In the genomic region with DNA sequence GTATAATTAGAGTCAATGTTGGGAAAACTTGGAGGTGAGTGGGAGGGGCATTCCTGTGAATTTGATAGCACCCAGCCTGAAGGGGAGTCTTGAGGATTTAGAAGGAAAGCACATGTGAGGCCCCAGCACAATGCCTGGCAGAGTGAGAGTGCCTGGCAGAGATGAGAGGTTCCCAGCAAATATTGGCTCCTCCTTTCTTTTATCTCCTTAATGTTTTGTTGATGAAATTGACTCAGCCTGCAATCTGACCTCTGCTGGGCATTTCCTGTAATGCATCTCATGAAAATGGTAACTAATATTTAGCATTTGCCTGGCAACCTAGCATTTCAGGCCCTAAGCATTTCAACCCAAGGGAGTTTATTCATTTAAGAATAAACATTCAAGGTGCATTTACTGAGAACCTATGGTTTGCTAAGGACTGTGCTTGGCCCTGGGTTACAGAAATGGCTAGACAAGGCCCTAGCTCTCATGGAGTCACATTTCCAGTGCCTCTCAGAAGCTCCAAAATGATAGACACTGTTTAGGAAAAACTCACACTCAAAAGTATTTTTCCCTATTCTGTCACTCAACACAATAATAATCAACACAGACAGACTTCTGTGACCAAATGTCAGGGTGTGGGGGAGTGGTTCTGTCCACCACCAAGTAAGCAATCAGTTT, we compare ENCODE assay signal across 8 cellular contexts. TPM values are rescaled to one million over a fixed set of nuclear protein-coding genes. Genes with fewer than 3 reads are reported as not detected.
DNase-seq lines count a peak whose midpoint lies in the region; ATAC-seq and TF ChIP-seq lines count a peak whose summit lies in the region.

No MANE protein-coding gene starts in this region.

- H3K4me3 Mint-ChIP-seq in CD8-positive, alpha-beta memory T cell, result no peak overlapping the region

- H3K18ac ChIP-seq in neuronal stem cell (ENCODE audit: low read length), result no peak overlapping the region

- no peak overlapping the region for H3K27ac Mint-ChIP-seq in CD8-positive, alpha-beta memory T cell

- H3K23ac ChIP-seq in neuronal stem cell (ENCODE audit: low read depth, low read length, poor library complexity), result no peak overlapping the region

- peak overlapping the region; percentile 59 for H2AFZ ChIP-seq in neuronal stem cell (ENCODE audit: low read length)

- no peak overlapping the region for H3K14ac ChIP-seq in neuronal stem cell (ENCODE audit: low read length)

- H4K8ac ChIP-seq in neuronal stem cell (ENCODE audit: low read depth, low read length), result no peak overlapping the region

- H3K27ac ChIP-seq in CD8-positive, alpha-beta memory T cell (ENCODE audit: low read depth, low read length), result no peak overlapping the region
- H3K27ac ChIP-seq in neuronal stem cell (replicated peaks; ENCODE audit: low read length), result no peak overlapping the region

- H3K27me3 ChIP-seq in CD8-positive, alpha-beta memory T cell (ENCODE audit: insufficient read depth, low read length, poor library complexity, severe bottlenecking), result no peaks in the 10 kb centered on the region
- no peaks in the 10 kb centered on the region for H3K27me3 ChIP-seq in HAP-1 (ENCODE audit: low read depth)
- no peaks in the 10 kb centered on the region for H3K27me3 ChIP-seq in neuronal stem cell (ENCODE audit: control insufficient read depth in 3 of 3, insufficient read depth in 3 of 3, low read depth in 1 of 3, low read length in 3 of 3)

- DNase-seq in CD8-positive, alpha-beta memory T cell, result peak in 4 of 5 donors; percentile 9 to 37 (median 28)
- DNase-seq in HAP-1 (ENCODE audit: low spot score in 2 of 2) (peak; percentile 54 to 66), NCI-H774 (lab: John Stamatoyannopoulos, UW) (peak; percentile 0), activated T-cell treated with anti-CD3 and anti-CD28 coated beads for 48 hours (ENCODE audit: low read depth) (peak; percentile 7), fibroblast of pulmonary artery (ENCODE audit: low read depth) (peak; percentile 84), neuronal stem cell (ENCODE audit: low spot score) (peak; percentile 33), NCI-H1930 (lab: John Stamatoyannopoulos, UW) (no peak)

- CTCF ChIA-PET in CD8-positive, alpha-beta memory T cell (lab: Charles Lee), result interaction anchor here (0.8 to 2.7 kb wide), 10 partner anchors 10 to 238 kb away, joined by 3 to 16 read pairs (median 4); a partner anchor contains a TSS

- POLR2A ChIA-PET in CD8-positive, alpha-beta memory T cell (lab: Charles Lee), result interaction anchor here (0.6 kb wide), 1 partner anchor 82 kb away, joined by 3 read pairs; a partner anchor contains a TSS

- TF ChIP-seq CTCF in fibroblast of pulmonary artery (IDR thresholded peaks at IDR 0.05; ENCODE audit: low read length, missing control alignments), result peak; percentile 76

- no peak overlapping the region for H3K4me2 ChIP-seq in neuronal stem cell (ENCODE audit: insufficient read depth, low read length, poor library complexity, severe bottlenecking)

- H3K36me3 Mint-ChIP-seq in CD8-positive, alpha-beta memory T cell, result peaks cover 7 to 38% (median 15%) of the 10 kb centered on the region in 3 donors

- H2BK5ac ChIP-seq in neuronal stem cell (ENCODE audit: low read length), result no peak overlapping the region

- no peak overlapping the region for H2BK15ac ChIP-seq in neuronal stem cell (ENCODE audit: low read length)

- H3K9me3 Mint-ChIP-seq in CD8-positive, alpha-beta memory T cell, result no peaks in the 10 kb centered on the region

- H2BK120ac ChIP-seq in neuronal stem cell (ENCODE audit: low read depth, low read length), result no peak overlapping the region

- H2AK5ac ChIP-seq in neuronal stem cell (ENCODE audit: low read depth, low read length), result no peak overlapping the region

- H2BK12ac ChIP-seq in neuronal stem cell (ENCODE audit: low read length), result no peak overlapping the region

- peaks cover 0 to 7% (median 3%) of the 10 kb centered on the region in 3 donors for H3K4me1 Mint-ChIP-seq in CD8-positive, alpha-beta memory T cell

- H3K4ac ChIP-seq in neuronal stem cell (ENCODE audit: low read length), result no peak overlapping the region

- no peaks in the 10 kb centered on the region for H3K27me3 Mint-ChIP-seq in CD8-positive, alpha-beta memory T cell

- H4K91ac ChIP-seq in neuronal stem cell (ENCODE audit: low read depth, low read length, poor library complexity), result no peak overlapping the region

- no peak overlapping the region for H3K4me3 ChIP-seq in CD8-positive, alpha-beta memory T cell (ENCODE audit: low read length)
- H3K4me3 ChIP-seq in HAP-1 (no peak overlapping the region), fibroblast of pulmonary artery (replicated peaks; ENCODE audit: low read depth, low read length) (no peak overlapping the region), neuronal stem cell (ENCODE audit: low read length in 2 of 2) (no peak overlapping the region)

- no peak for ATAC-seq in HG03442 (IDR thresholded peaks at IDR 0.05; ENCODE audit: unreplicated experiment)

- no peaks in the 10 kb centered on the region for H3K4me1 ChIP-seq in CD8-positive, alpha-beta memory T cell (ENCODE audit: insufficient read depth, low read length)
- H3K4me1 ChIP-seq in HAP-1, result no peaks in the 10 kb centered on the region
- H3K4me1 ChIP-seq in neuronal stem cell (ENCODE audit: control insufficient read depth in 2 of 2, insufficient read depth in 1 of 2, low read depth in 1 of 2, low read length in 2 of 2), result peaks cover 0 to 8% of the 10 kb centered on the region in 2 donors

- no peaks in the 10 kb centered on the region for H3K9me3 ChIP-seq in CD8-positive, alpha-beta memory T cell (ENCODE audit: low read length)
- no peaks in the 10 kb centered on the region for H3K9me3 ChIP-seq in HAP-1
- no peaks in the 10 kb centered on the region for H3K9me3 ChIP-seq in neuronal stem cell (replicated peaks in 1 of 2; ENCODE audit: control insufficient read depth in 2 of 2, insufficient read depth in 1 of 2, low read depth in 1 of 2, low read length in 2 of 2)

- no peak overlapping the region for H3K9ac ChIP-seq in neuronal stem cell (ENCODE audit: low read depth, low read length, poor library complexity)

- in situ Hi-C loops in HAP-1 (cut with MboI; ENCODE audit: low sequenced_read_pairs), result loop anchor here (5.0 to 10.0 kb wide), 2 partner anchors 87 to 230 kb away; no protein-coding TSS in a partner anchor

- H3K36me3 ChIP-seq in CD8-positive, alpha-beta memory T cell (ENCODE audit: insufficient read depth, low read length), result peaks cover 8% of the 10 kb centered on the region
- no peaks in the 10 kb centered on the region for H3K36me3 ChIP-seq in HAP-1 (replicated peaks)
- H3K36me3 ChIP-seq in neuronal stem cell (replicated peaks in 1 of 2; ENCODE audit: control insufficient read depth in 2 of 2, insufficient read depth in 2 of 2, low read length in 2 of 2), result peaks cover 0 to 7% of the 10 kb centered on the region in 2 donors

- no peaks in the 10 kb centered on the region for H3K79me1 ChIP-seq in neuronal stem cell (ENCODE audit: low read depth, low read length)

RNA-seq across cellular contexts. Expression of a gene that starts 19.0 kb away (rescaled TPM):
- 10 to 100 TPM; 64.2 to 64.8 TPM for total RNA-seq in CD8-positive, alpha-beta memory T cell
- polyA plus RNA-seq in CD8-positive, alpha-beta memory T cell, result 91.2 TPM
- polyA plus RNA-seq in neuronal stem cell (2013, experiment 1 of 2), result 89.2 TPM
- 84.7 TPM for polyA plus RNA-seq in neuronal stem cell (2013, experiment 2 of 2)

Comparison
In these comparisons a context has a peak if more than half of its experiments do, and no peak if none do; other contexts are left out.
1. DNase-seq: peak in CD8-positive, alpha-beta memory T cell (4 of 5), HAP-1 (2 of 2), NCI-H774 (single experiment), activated T-cell treated with anti-CD3 and anti-CD28 coated beads for 48 hours (single experiment), fibroblast of pulmonary artery (single experiment) and neuronal stem cell (single experiment); none in NCI-H1930 (0 of 2).